11 cellular contexts compared by ENCODE assay signal in genomic region chr2:172105715-172106124, GRCh38. TPM values are rescaled to one million over a fixed set of nuclear protein-coding genes. Genes with fewer than 3 reads are reported as not detected.
DNase-seq lines count a peak whose midpoint lies in the region; ATAC-seq lines count a peak whose summit lies in the region.
"Had no signal": no experiment of that assay in that cellular context is flagged by ENCODE, and none has a peak within 500 bp of the region (broad histone marks: within the 10 kb centered on the region; RNA-seq: fewer than 3 reads in every experiment).

No MANE protein-coding gene starts in this region.

- CTCF ChIA-PET in activated naive CD4-positive, alpha-beta T cell treated with anti-CD3 and anti-CD28 coated beads for 36 hours (lab: Charles Lee) = interaction anchor here (0.6 to 1.9 kb wide), 8 partner anchors 47 to 559 kb away, joined by 3 to 6 read pairs (median 4); no protein-coding TSS in a partner anchor
- CTCF ChIA-PET in activated CD4-positive, alpha-beta memory T cell treated with anti-CD3 and anti-CD28 coated beads, Interleukin-2, amount 10 ng/mL, durations not matched to agents 7 days and 5 days (lab: Charles Lee) = interaction anchor here (0.7 to 5.5 kb wide), 21 partner anchors 9 to 507 kb away, joined by 3 to 64 read pairs (median 5); no protein-coding TSS in a partner anchor

- intact Hi-C loops in activated naive CD4-positive, alpha-beta T cell treated with anti-CD3 and anti-CD28 coated beads for 36 hours (cut with micrococcal nuclease) = loop anchor here (2.0 to 10.0 kb wide), 2 partner anchors 359 to 941 kb away; partner anchors contain the start of gene TLK1

- POLR2A ChIA-PET in activated CD4-positive, alpha-beta memory T cell treated with anti-CD3 and anti-CD28 coated beads, Interleukin-2, amount 10 ng/mL, durations not matched to agents 7 days and 5 days (lab: Charles Lee) = interaction anchor here (1.5 to 1.7 kb wide), 2 partner anchors 356 to 400 kb away, joined by 4 read pairs; no protein-coding TSS in a partner anchor

- peaks cover 60% of the 10 kb centered on the region for H3K4me1 Mint-ChIP-seq in activated naive CD4-positive, alpha-beta T cell treated with anti-CD3 and anti-CD28 coated beads for 36 hours (ENCODE audit: low read depth)
- peaks cover 56% of the 10 kb centered on the region for H3K4me1 Mint-ChIP-seq in activated CD4-positive, alpha-beta memory T cell treated with anti-CD3 and anti-CD28 coated beads, Interleukin-2, amount 10 ng/mL, durations not matched to agents 7 days and 5 days
- peaks cover 83% of the 10 kb centered on the region for H3K4me1 Mint-ChIP-seq in stimulated activated naive CD8-positive, alpha-beta T cell treated with anti-CD3 and anti-CD28 coated beads, Interleukin-15, amount 100 ng/mL, for 72 hours

- H3K27me3 Mint-ChIP-seq in activated naive CD4-positive, alpha-beta T cell treated with anti-CD3 and anti-CD28 coated beads for 36 hours (ENCODE audit: low read depth) = peaks cover 80% of the 10 kb centered on the region
- peaks cover 82% of the 10 kb centered on the region for H3K27me3 Mint-ChIP-seq in activated CD4-positive, alpha-beta memory T cell treated with anti-CD3 and anti-CD28 coated beads, Interleukin-2, amount 10 ng/mL, durations not matched to agents 7 days and 5 days
- peaks cover 96% of the 10 kb centered on the region for H3K27me3 Mint-ChIP-seq in stimulated activated naive CD8-positive, alpha-beta T cell treated with anti-CD3 and anti-CD28 coated beads, Interleukin-15, amount 100 ng/mL, for 72 hours

- no peaks in the 10 kb centered on the region for H3K36me3 Mint-ChIP-seq in activated naive CD4-positive, alpha-beta T cell treated with anti-CD3 and anti-CD28 coated beads for 36 hours (ENCODE audit: low read depth)
- H3K36me3 Mint-ChIP-seq in activated naive CD4-positive, alpha-beta T cell treated with anti-CD3 and anti-CD28 coated beads, Interleukin-2, amount 50 U/mL, for 72 hours = peaks cover 5 to 13% of the 10 kb centered on the region in 2 donors
- peaks cover 6% of the 10 kb centered on the region for H3K36me3 Mint-ChIP-seq in activated CD4-positive, alpha-beta memory T cell treated with anti-CD3 and anti-CD28 coated beads, Interleukin-2, amount 10 ng/mL, durations not matched to agents 7 days and 5 days (ENCODE audit: low read depth)

- no peak overlapping the region for H3K27ac Mint-ChIP-seq in activated naive CD4-positive, alpha-beta T cell treated with anti-CD3 and anti-CD28 coated beads for 36 hours
- H3K27ac Mint-ChIP-seq in activated naive CD4-positive, alpha-beta T cell treated with anti-CD3 and anti-CD28 coated beads, Interleukin-2, amount 50 U/mL, for 72 hours = no peak overlapping the region
- H3K27ac Mint-ChIP-seq in activated CD4-positive, alpha-beta memory T cell treated with anti-CD3 and anti-CD28 coated beads, Interleukin-2, amount 10 ng/mL, durations not matched to agents 7 days and 5 days = no peak overlapping the region
- H3K27ac Mint-ChIP-seq in stimulated activated naive CD8-positive, alpha-beta T cell treated with anti-CD3 and anti-CD28 coated beads, Interleukin-15, amount 100 ng/mL, for 72 hours = no peak overlapping the region

- DNase-seq in activated naive CD4-positive, alpha-beta T cell treated with anti-CD3 and anti-CD28 coated beads for 36 hours = no peak
- no peak for DNase-seq in activated naive CD4-positive, alpha-beta T cell treated with anti-CD3 and anti-CD28 coated beads, Interleukin-2, amount 50 U/mL, for 72 hours (ENCODE audit: low spot score in 2 of 2)
- no peak for DNase-seq in activated CD4-positive, alpha-beta memory T cell treated with anti-CD3 and anti-CD28 coated beads, Interleukin-2, amount 10 ng/mL, durations not matched to agents 7 days and 5 days
- peak; percentile 2 for DNase-seq in germinal center (ENCODE audit: low spot score)
- DNase-seq in stimulated activated naive CD8-positive, alpha-beta T cell treated with anti-CD3 and anti-CD28 coated beads, Interleukin-15, amount 100 ng/mL, for 72 hours = no peak
- DNase-seq in mesenteric fat pad (ENCODE audit: low spot score) = no peak
- no peak for DNase-seq in hepatic stellate cell (ENCODE audit: low spot score)
- DNase-seq: caudate nucleus, NCI-H187 had no signal

- H3K4me3 Mint-ChIP-seq in activated naive CD4-positive, alpha-beta T cell treated with anti-CD3 and anti-CD28 coated beads for 36 hours = peak overlapping the region; percentile 60
- peak overlapping the region; percentile 64 for H3K4me3 Mint-ChIP-seq in activated CD4-positive, alpha-beta memory T cell treated with anti-CD3 and anti-CD28 coated beads, Interleukin-2, amount 10 ng/mL, durations not matched to agents 7 days and 5 days
- H3K4me3 Mint-ChIP-seq in stimulated activated naive CD8-positive, alpha-beta T cell treated with anti-CD3 and anti-CD28 coated beads, Interleukin-15, amount 100 ng/mL, for 72 hours = peak overlapping the region; percentile 68 to 77

- ATAC-seq in activated naive CD4-positive, alpha-beta T cell treated with anti-CD3 and anti-CD28 coated beads, Interleukin-2, amount 50 U/mL, for 72 hours = no peak
- no peak for ATAC-seq in stimulated activated naive CD8-positive, alpha-beta T cell treated with anti-CD3 and anti-CD28 coated beads, Interleukin-15, amount 100 ng/mL, for 72 hours
- no peak for ATAC-seq in HG02981 (IDR thresholded peaks at IDR 0.05; ENCODE audit: unreplicated experiment)

- H3K9me3 Mint-ChIP-seq in activated naive CD4-positive, alpha-beta T cell treated with anti-CD3 and anti-CD28 coated beads for 36 hours = no peaks in the 10 kb centered on the region
- H3K9me3 Mint-ChIP-seq in activated naive CD4-positive, alpha-beta T cell treated with anti-CD3 and anti-CD28 coated beads, Interleukin-2, amount 50 U/mL, for 72 hours = no peaks in the 10 kb centered on the region
- H3K9me3 Mint-ChIP-seq in activated CD4-positive, alpha-beta memory T cell treated with anti-CD3 and anti-CD28 coated beads, Interleukin-2, amount 10 ng/mL, durations not matched to agents 7 days and 5 days = no peaks in the 10 kb centered on the region
- no peaks in the 10 kb centered on the region for H3K9me3 Mint-ChIP-seq in stimulated activated naive CD8-positive, alpha-beta T cell treated with anti-CD3 and anti-CD28 coated beads, Interleukin-15, amount 100 ng/mL, for 72 hours

RNA-seq across cellular contexts. Expression of gene DLX2, which starts 3.0 kb away (rescaled TPM):
- total RNA-seq in activated naive CD4-positive, alpha-beta T cell treated with anti-CD3 and anti-CD28 coated beads for 36 hours = not detected
- total RNA-seq in activated naive CD4-positive, alpha-beta T cell treated with anti-CD3 and anti-CD28 coated beads, Interleukin-2, amount 50 U/mL, for 72 hours = not detected
- not detected for total RNA-seq in activated CD4-positive, alpha-beta memory T cell treated with anti-CD3 and anti-CD28 coated beads, Interleukin-2, amount 10 ng/mL, durations not matched to agents 7 days and 5 days
- not detected for total RNA-seq in mesenteric fat pad
- total RNA-seq: renal cortical epithelial cell had no signal

RNA-seq across cellular contexts. Expression of gene DLX1, which starts 20.4 kb away (rescaled TPM):
- not detected for total RNA-seq in activated naive CD4-positive, alpha-beta T cell treated with anti-CD3 and anti-CD28 coated beads for 36 hours
- total RNA-seq in activated naive CD4-positive, alpha-beta T cell treated with anti-CD3 and anti-CD28 coated beads, Interleukin-2, amount 50 U/mL, for 72 hours = not detected
- under 1 TPM in 1 of 2 experiments, not detected in 1; 0.18 TPM for total RNA-seq in activated CD4-positive, alpha-beta memory T cell treated with anti-CD3 and anti-CD28 coated beads, Interleukin-2, amount 10 ng/mL, durations not matched to agents 7 days and 5 days
- 0.19 TPM for total RNA-seq in mesenteric fat pad
- total RNA-seq: renal cortical epithelial cell had no signal
